In genomic region chr17:50087246-50087911, GRCh38 we compare ENCODE assay signal across 8 cellular contexts. TPM values are rescaled to one million over a fixed set of nuclear protein-coding genes. Genes with fewer than 3 reads are reported as not detected.
DNase-seq lines count a peak whose midpoint lies in the region; ATAC-seq and TF ChIP-seq lines count a peak whose summit lies in the region.

No MANE protein-coding gene starts in this region.

- DNase-seq in A172 (ENCODE audit: low spot score) (peak; percentile 59), GM13977 (ENCODE audit: low spot score) (peak; percentile 91), M059J (ENCODE audit: low read depth) (peak; percentile 65), SKM-1 treated with dmso at 0.1 percent for 144 hours (lab: John Stamatoyannopoulos, UW; ENCODE audit: unreplicated experiment) (peak; percentile 71), head of caudate nucleus (peak in 37 of 42 donors; percentile 32 to 83 (median 63)), sciatic nerve (ENCODE audit: low spot score) (peak; percentile 86), amniotic stem cell (lab: John Stamatoyannopoulos, UW) (no peak)
- DNase-seq in activated naive CD4-positive, alpha-beta T cell treated with anti-CD3 and anti-CD28 coated beads, Interleukin-2, amount 10 ng/mL, durations not matched to agents 7 days and 5 days, result peak; percentile 84

- CTCF ChIA-PET in activated naive CD4-positive, alpha-beta T cell treated with anti-CD3 and anti-CD28 coated beads, Interleukin-2, amount 10 ng/mL, durations not matched to agents 7 days and 5 days (lab: Charles Lee), result interaction anchor here (0.5 to 2.8 kb wide), 35 partner anchors 8 to 230 kb away, joined by 3 to 111 read pairs (median 5); partner anchors contain the start of genes ITGA3 and PDK2

- no peak overlapping the region for H3K27ac Mint-ChIP-seq in activated naive CD4-positive, alpha-beta T cell treated with anti-CD3 and anti-CD28 coated beads, Interleukin-2, amount 10 ng/mL, durations not matched to agents 7 days and 5 days

- no peaks in the 10 kb centered on the region for H3K27me3 Mint-ChIP-seq in activated naive CD4-positive, alpha-beta T cell treated with anti-CD3 and anti-CD28 coated beads, Interleukin-2, amount 10 ng/mL, durations not matched to agents 7 days and 5 days

- intact Hi-C loops in head of caudate nucleus (cut with DNase I) (loop anchor here (5.0 kb wide), 1 partner anchor 60 kb away; no protein-coding TSS in a partner anchor), sciatic nerve (cut with DNase I) (loop anchor here (5.0 kb wide), 1 partner anchor 60 kb away; no protein-coding TSS in a partner anchor)

- ATAC-seq in sciatic nerve, result peak; percentile 87

- in situ Hi-C loops in GM13977 (cut with MboI; ENCODE audit: low pct_unique_long_range_greater_than_20kb, low sequenced_read_pairs, unreplicated experiment), result no loop called here

- peak; percentile 99 for TF ChIP-seq CTCF in GM13977 (IDR thresholded peaks at IDR 0.05; ENCODE audit: extremely low read depth, insufficient read depth, missing control alignments)

- H3K9me3 Mint-ChIP-seq in activated naive CD4-positive, alpha-beta T cell treated with anti-CD3 and anti-CD28 coated beads, Interleukin-2, amount 10 ng/mL, durations not matched to agents 7 days and 5 days, result no peaks in the 10 kb centered on the region

- H3K4me1 Mint-ChIP-seq in activated naive CD4-positive, alpha-beta T cell treated with anti-CD3 and anti-CD28 coated beads, Interleukin-2, amount 10 ng/mL, durations not matched to agents 7 days and 5 days, result no peaks in the 10 kb centered on the region

- H3K4me3 Mint-ChIP-seq in activated naive CD4-positive, alpha-beta T cell treated with anti-CD3 and anti-CD28 coated beads, Interleukin-2, amount 10 ng/mL, durations not matched to agents 7 days and 5 days, result no peak overlapping the region

- no peaks in the 10 kb centered on the region for H3K36me3 Mint-ChIP-seq in activated naive CD4-positive, alpha-beta T cell treated with anti-CD3 and anti-CD28 coated beads, Interleukin-2, amount 10 ng/mL, durations not matched to agents 7 days and 5 days

RNA-seq across cellular contexts. Expression of gene PDK2, which starts 7.8 kb away (rescaled TPM):
- 13.7 and 13.9 TPM in 2 replicates for total RNA-seq in A172 (2014; rRNA removed; shearing (Covaris generic))
- total RNA-seq in M059J (2014; rRNA removed; shearing (Covaris generic)), result 27.2 and 38.2 TPM in 2 replicates
- total RNA-seq in sciatic nerve, result 48.6 TPM

RNA-seq across cellular contexts. Expression of gene ITGA3, which starts 31.5 kb away (rescaled TPM):
- 839 and 951 TPM in 2 replicates for total RNA-seq in A172 (2014; rRNA removed; shearing (Covaris generic))
- total RNA-seq in M059J (2014; rRNA removed; shearing (Covaris generic)), result 365 and 711 TPM in 2 replicates
- 70.1 TPM for total RNA-seq in sciatic nerve

RNA-seq across cellular contexts. Expression of gene SAMD14, which starts 42.6 kb away (rescaled TPM):
- 0.50 and 0.62 TPM in 2 replicates for total RNA-seq in A172 (2014; rRNA removed; shearing (Covaris generic))
- 0.22 and 0.49 TPM in 2 replicates for total RNA-seq in M059J (2014; rRNA removed; shearing (Covaris generic))
- 2.5 TPM for total RNA-seq in sciatic nerve
